ENCODE assay signal across 10 cellular contexts in the genomic region with DNA sequence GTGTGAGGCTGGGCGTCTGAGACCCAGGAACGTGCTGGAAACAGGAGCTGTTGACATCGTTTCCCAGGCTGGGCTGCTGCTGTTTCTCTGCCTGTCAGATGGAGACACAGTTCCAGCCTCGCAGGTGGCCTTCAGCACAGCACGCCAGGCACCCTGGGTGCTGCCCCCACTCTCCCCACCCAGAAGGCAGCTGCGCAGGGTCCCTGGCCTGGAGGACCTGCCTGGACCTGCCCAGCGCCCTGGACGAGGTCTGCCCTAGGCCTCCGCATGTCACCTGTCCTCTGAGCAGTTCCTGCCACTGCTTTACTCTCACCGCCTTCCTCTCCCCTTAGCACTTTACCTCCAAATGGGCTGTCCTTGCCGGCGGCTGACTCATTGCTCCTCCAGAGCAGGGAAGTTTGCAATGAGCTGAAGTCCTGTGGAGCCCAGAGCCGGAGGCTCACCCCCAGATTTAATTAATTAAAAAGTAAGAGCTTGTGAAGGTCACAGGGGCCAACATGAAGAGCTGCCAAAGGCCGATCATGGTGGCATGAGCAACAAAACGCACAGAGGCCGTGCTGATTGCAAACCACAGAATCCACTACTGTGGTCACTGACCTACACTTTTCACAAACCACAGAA. TPM values are rescaled to one million over a fixed set of nuclear protein-coding genes. Genes with fewer than 3 reads are reported as not detected.
DNase-seq lines count a peak whose midpoint lies in the region; TF ChIP-seq lines count a peak whose summit lies in the region.
"Had no signal": no experiment of that assay in that cellular context is flagged by ENCODE, and none has a peak within 500 bp of the region (broad histone marks: within the 10 kb centered on the region; RNA-seq: fewer than 3 reads in every experiment).

No MANE protein-coding gene starts in this region.

- H3K27me3 Mint-ChIP-seq in nephron progenitor cell (ENCODE audit: low read depth, poor library complexity) (peaks cover 18% of the 10 kb centered on the region), glutamatergic neuron (ENCODE audit: unreplicated experiment) (peaks cover 4% of the 10 kb centered on the region)
- H3K27me3 Mint-ChIP-seq: activated naive CD8-positive, alpha-beta T cell had no signal

- H3K4me3 Mint-ChIP-seq in nephron progenitor cell (no peak overlapping the region), glutamatergic neuron (ENCODE audit: unreplicated experiment) (no peak overlapping the region)
- H3K4me3 Mint-ChIP-seq: activated naive CD8-positive, alpha-beta T cell had no signal

- DNase-seq in DMS53 (lab: John Stamatoyannopoulos, UW), result peak; percentile 9
- DNase-seq in DMS53 treated with DMSO at 0.1 percent for 48 hours (lab: John Stamatoyannopoulos, UW; ENCODE audit: unreplicated experiment), result no peak
- peak; percentile 55 for DNase-seq in NCI-H2196 (lab: John Stamatoyannopoulos, UW; ENCODE audit: unreplicated experiment)
- peak; percentile 67 for DNase-seq in amniotic epithelial cell (ENCODE audit: low read depth)
- no peak for DNase-seq in nephron progenitor cell
- DNase-seq in activated CD8-positive, alpha-beta memory T cell treated with anti-CD3 and anti-CD28 coated beads for 24 hours, result no peak
- no peak for DNase-seq in effector CD8-positive, alpha-beta T cell (lab: John Stamatoyannopoulos, UW)
- no peak for DNase-seq in glutamatergic neuron
- DNase-seq: NCI-H524 had no signal

- H3K36me3 Mint-ChIP-seq in nephron progenitor cell (ENCODE audit: low read depth), result no peaks in the 10 kb centered on the region
- H3K36me3 Mint-ChIP-seq in glutamatergic neuron (ENCODE audit: unreplicated experiment), result no peaks in the 10 kb centered on the region
- H3K36me3 Mint-ChIP-seq: activated naive CD8-positive, alpha-beta T cell had no signal

- H3K27ac Mint-ChIP-seq in nephron progenitor cell (peak overlapping the region; percentile 57), glutamatergic neuron (ENCODE audit: unreplicated experiment) (no peak overlapping the region)
- H3K27ac Mint-ChIP-seq: activated naive CD8-positive, alpha-beta T cell had no signal

- TF ChIP-seq CTCF in nephron progenitor cell (IDR thresholded peaks at IDR 0.05) (no peak), glutamatergic neuron (IDR thresholded peaks at IDR 0.05; ENCODE audit: partially characterized antibody, unreplicated experiment) (no peak)

- H3K9me3 Mint-ChIP-seq in nephron progenitor cell, result no peaks in the 10 kb centered on the region
- peaks cover 10% of the 10 kb centered on the region for H3K9me3 Mint-ChIP-seq in glutamatergic neuron (ENCODE audit: unreplicated experiment)

- H3K4me1 Mint-ChIP-seq in nephron progenitor cell (peaks cover 42% of the 10 kb centered on the region), glutamatergic neuron (ENCODE audit: low read depth, unreplicated experiment) (peaks cover 16% of the 10 kb centered on the region)

RNA-seq across cellular contexts. Expression of gene C13orf46, which starts 32.2 kb away (rescaled TPM):
- total RNA-seq in glutamatergic neuron (ENCODE audit: unreplicated experiment), result 0.71 TPM

Comparison
In these comparisons a context has a peak if more than half of its experiments do, and no peak if none do; other contexts are left out.
1. DNase-seq: peak in DMS53 (single experiment), NCI-H2196 (single experiment) and amniotic epithelial cell (single experiment); none in DMS53 treated with DMSO at 0.1 percent for 48 hours (single experiment), nephron progenitor cell (single experiment), activated CD8-positive, alpha-beta memory T cell treated with anti-CD3 and anti-CD28 coated beads for 24 hours (single experiment), effector CD8-positive, alpha-beta T cell (single experiment) and glutamatergic neuron (single experiment).